In genomic region chr1:43348809-43349593, GRCh38 we compare ENCODE assay signal across 2 cellular contexts.
TF ChIP-seq lines count a peak whose summit lies in the region.

No MANE protein-coding gene starts in this region.

TF ChIP-seq in SK-N-SH treated with all-trans-retinoic acid at 6 μM for 48 hours, 23 proteins besides CTCF, POLR2A, EP300 and RAD21:
- TF ChIP-seq POU6F1 (CRISPR knock-in tag; IDR thresholded peaks at IDR 0.05; ENCODE audit: borderline replicate concordance, low read depth) (no peak), ESRRG (CRISPR knock-in tag; IDR thresholded peaks at IDR 0.05) (no peak), TOX (CRISPR knock-in tag; IDR thresholded peaks at IDR 0.05; ENCODE audit: borderline replicate concordance) (no peak), CSRNP3 (CRISPR knock-in tag; IDR thresholded peaks at IDR 0.05) (no peak), ZC3H10 (CRISPR knock-in tag; IDR thresholded peaks at IDR 0.05) (no peak)
TF ChIP-seq in SK-N-SH treated with all-trans-retinoic acid at 6 μM for 48 hours: peak in this region for 0.

TF ChIP-seq in GM12878, 131 proteins besides CTCF, POLR2A, EP300 and RAD21:
- TF ChIP-seq RUNX3 (IDR thresholded peaks at IDR 0.05; ENCODE audit: low read length) (peak; percentile 30; the same call in 1 of the 2 replicates), SPI1 (IDR thresholded peaks at IDR 0.05; ENCODE audit: borderline replicate concordance, insufficient read depth, low read depth, low read length) (no peak), ZNF24 (IDR thresholded peaks at IDR 0.05) (no peak), CUX1 (IDR thresholded peaks at IDR 0.05; ENCODE audit: insufficient replicate concordance, low read depth, low read length) (no peak), EGR1 (IDR thresholded peaks at IDR 0.05; ENCODE audit: borderline replicate concordance in 1 of 2, low read depth in 2 of 2, low read length in 2 of 2) (peak in 1 of 2 experiments; percentile 29; a peak in 1 of 3 replicates), TCF3 (IDR thresholded peaks at IDR 0.05; ENCODE audit: borderline replicate concordance, insufficient read depth, low read depth, low read length) (no peak), TCF7 (IDR thresholded peaks at IDR 0.05; ENCODE audit: borderline replicate concordance) (no peak), CREB1 (IDR thresholded peaks at IDR 0.05; ENCODE audit: low read depth) (peak; percentile 66; the same call in 1 of the 2 replicates), CREM (IDR thresholded peaks at IDR 0.05; ENCODE audit: low read depth) (peak; percentile 54; the same call in 1 of the 2 replicates), HDGF (IDR thresholded peaks at IDR 0.05) (no peak), SMC3 (IDR thresholded peaks at IDR 0.05; ENCODE audit: borderline replicate concordance, low read length) (no peak), KAT2A (conservative IDR thresholded peaks at IDR 0.05; ENCODE audit: control insufficient read depth, low read depth, low read length) (no peak), ZNF207 (IDR thresholded peaks at IDR 0.05; ENCODE audit: borderline replicate concordance) (no peak)
- TF ChIP-seq, protein P1, sequence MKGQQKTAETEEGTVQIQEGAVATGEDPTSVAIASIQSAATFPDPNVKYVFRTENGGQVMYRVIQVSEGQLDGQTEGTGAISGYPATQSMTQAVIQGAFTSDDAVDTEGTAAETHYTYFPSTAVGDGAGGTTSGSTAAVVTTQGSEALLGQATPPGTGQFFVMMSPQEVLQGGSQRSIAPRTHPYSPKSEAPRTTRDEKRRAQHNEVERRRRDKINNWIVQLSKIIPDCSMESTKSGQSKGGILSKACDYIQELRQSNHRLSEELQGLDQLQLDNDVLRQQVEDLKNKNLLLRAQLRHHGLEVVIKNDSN (IDR thresholded peaks at IDR 0.05; ENCODE audit: borderline replicate concordance, extremely low read length, insufficient read depth, low read depth, low read length) = no peak
- TF ChIP-seq, protein P2, sequence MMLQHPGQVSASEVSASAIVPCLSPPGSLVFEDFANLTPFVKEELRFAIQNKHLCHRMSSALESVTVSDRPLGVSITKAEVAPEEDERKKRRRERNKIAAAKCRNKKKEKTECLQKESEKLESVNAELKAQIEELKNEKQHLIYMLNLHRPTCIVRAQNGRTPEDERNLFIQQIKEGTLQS (IDR thresholded peaks at IDR 0.05; ENCODE audit: borderline replicate concordance, extremely low read depth, low read depth, low read length) = no peak
